Comparison of ENCODE assay signal across 8 cellular contexts in the genomic region with DNA sequence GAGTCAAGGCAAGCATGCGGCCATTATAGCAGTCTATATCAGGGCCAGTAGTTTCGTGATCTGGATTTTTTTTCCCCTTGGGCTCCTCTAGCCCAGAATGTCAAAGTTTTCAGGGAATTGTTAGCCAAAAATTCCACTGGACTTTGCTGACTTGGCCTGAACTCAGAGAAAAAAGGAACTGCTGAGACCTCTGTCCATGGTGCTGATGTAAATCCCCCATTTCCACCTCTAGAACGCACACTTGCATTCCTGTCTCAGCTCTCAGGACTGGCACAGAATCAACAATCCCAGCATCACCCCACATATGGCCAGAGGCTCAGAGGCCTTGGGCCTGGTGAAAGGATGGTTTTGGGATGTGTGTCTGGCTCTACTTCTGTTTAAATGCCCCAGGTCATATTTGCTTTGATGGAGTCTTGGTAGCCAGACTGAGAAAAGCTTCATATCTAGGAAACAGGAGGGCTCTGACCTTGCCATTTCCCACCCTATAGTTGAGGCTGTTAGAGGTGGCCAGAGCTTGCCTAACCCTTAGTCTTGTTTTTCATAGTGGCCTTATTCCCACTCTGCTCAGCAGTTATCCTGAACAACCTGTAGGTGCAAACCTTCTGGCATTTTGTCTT.
DNase-seq lines count a peak whose midpoint lies in the region; ATAC-seq and TF ChIP-seq lines count a peak whose summit lies in the region.

No MANE protein-coding gene starts in this region.

- DNase-seq in EH (ENCODE audit: low read depth), result peak; percentile 81
- DNase-seq in LNCaP clone FGC (ENCODE audit: low read depth), result no peak
- peak; percentile 60 for DNase-seq in astrocyte of the cerebellum (ENCODE audit: low read depth)
- DNase-seq in kidney glomerular epithelial cell (lab: John Stamatoyannopoulos, UW), result peak; percentile 67
- DNase-seq in NCI-H1092 (lab: John Stamatoyannopoulos, UW), result no peak
- no peak for DNase-seq in cerebellar nuclear complex (lab: John Stamatoyannopoulos, UW)
- no peak for DNase-seq in stimulated activated CD4-positive, alpha-beta T cell treated with anti-CD3 and anti-CD28 coated beads, Interleukin-12 subunit alpha, Interleukin-12 subunit beta, amount 100 ng/mL, for 4 hours

- TF ChIP-seq CTCF in LNCaP clone FGC (IDR thresholded peaks at IDR 0.05; ENCODE audit: control insufficient read depth, extremely low read depth, insufficient read depth) (peak; percentile 72), astrocyte of the cerebellum (IDR thresholded peaks at IDR 0.05; ENCODE audit: low read depth, low read length, missing control alignments) (peak; percentile 57)

- H3K4me3 ChIP-seq in LNCaP clone FGC (ENCODE audit: low read depth, low read length), result no peak overlapping the region
- H3K4me3 ChIP-seq in astrocyte of the cerebellum (ENCODE audit: low read depth, low read length), result no peak overlapping the region

- no peak for ATAC-seq in GM18517 (IDR thresholded peaks at IDR 0.05; ENCODE audit: unreplicated experiment)

- in situ Hi-C loops in astrocyte of the cerebellum (cut with HindIII; ENCODE audit: low sequenced_read_pairs), result no loop called here

Comparison
In these comparisons a context has a peak if more than half of its experiments do, and no peak if none do; other contexts are left out.
1. DNase-seq: peak in EH (single experiment), astrocyte of the cerebellum (single experiment) and kidney glomerular epithelial cell (single experiment); none in LNCaP clone FGC (single experiment), NCI-H1092 (single experiment), cerebellar nuclear complex (0 of 2) and stimulated activated CD4-positive, alpha-beta T cell treated with anti-CD3 and anti-CD28 coated beads, Interleukin-12 subunit alpha, Interleukin-12 subunit beta, amount 100 ng/mL, for 4 hours (single experiment).